ENCODE assay signal across 9 cellular contexts in genomic region chr3:149277338-149277813, GRCh38. TPM values are rescaled to one million over a fixed set of nuclear protein-coding genes. Genes with fewer than 3 reads are reported as not detected.
DNase-seq lines count a peak whose midpoint lies in the region; ATAC-seq and TF ChIP-seq lines count a peak whose summit lies in the region.
"Had no signal": no experiment of that assay in that cellular context is flagged by ENCODE, and none has a peak within 500 bp of the region (broad histone marks: within the 10 kb centered on the region; RNA-seq: fewer than 3 reads in every experiment).

No MANE protein-coding gene starts in this region.

- no peak for TF ChIP-seq CTCF in fibroblast of pulmonary artery (IDR thresholded peaks at IDR 0.05; ENCODE audit: low read length, missing control alignments)

- DNase-seq in CD1c-positive myeloid dendritic cell (ENCODE audit: extremely low spot score) (peak; percentile 34), HT-29 (ENCODE audit: low spot score) (peak; percentile 82), SKM-1 treated with dmso at 0.1 percent for 144 hours (lab: John Stamatoyannopoulos, UW; ENCODE audit: unreplicated experiment) (peak; percentile 58), fibroblast of pulmonary artery (ENCODE audit: low read depth) (peak; percentile 67), stromal cell of bone marrow (ENCODE audit: low read depth) (peak; percentile 68), NCI-H345 treated with DMSO at 0.1 percent for 48 hours (lab: John Stamatoyannopoulos, UW; ENCODE audit: unreplicated experiment) (no peak), superior temporal gyrus (ENCODE audit: extremely low spot score) (no peak)
- DNase-seq: left cardiac atrium had no signal

- ATAC-seq in GM19467 (IDR thresholded peaks at IDR 0.05; ENCODE audit: unreplicated experiment): peak; percentile 70

- H3K4me3 ChIP-seq in fibroblast of pulmonary artery (replicated peaks; ENCODE audit: low read depth, low read length): no peak overlapping the region

RNA-seq across cellular contexts. Expression of gene CP, which starts 55.7 kb away (rescaled TPM):
- total RNA-seq in HT-29 (2014; rRNA removed; shearing (Covaris generic)): 0.57 TPM in 1 of 2 replicates, not detected in the other

RNA-seq across cellular contexts. Expression of gene TM4SF18, which starts 56.1 kb away (rescaled TPM):
- 0.29 TPM in 1 of 2 replicates, not detected in the other for total RNA-seq in HT-29 (2014; rRNA removed; shearing (Covaris generic))

Comparison
In these comparisons a context has a peak if more than half of its experiments do, and no peak if none do; other contexts are left out.
1. DNase-seq: peak in CD1c-positive myeloid dendritic cell (single experiment), HT-29 (single experiment), SKM-1 treated with dmso at 0.1 percent for 144 hours (single experiment), fibroblast of pulmonary artery (single experiment) and stromal cell of bone marrow (single experiment); none in NCI-H345 treated with DMSO at 0.1 percent for 48 hours (single experiment) and superior temporal gyrus (single experiment).